In the genomic region with DNA sequence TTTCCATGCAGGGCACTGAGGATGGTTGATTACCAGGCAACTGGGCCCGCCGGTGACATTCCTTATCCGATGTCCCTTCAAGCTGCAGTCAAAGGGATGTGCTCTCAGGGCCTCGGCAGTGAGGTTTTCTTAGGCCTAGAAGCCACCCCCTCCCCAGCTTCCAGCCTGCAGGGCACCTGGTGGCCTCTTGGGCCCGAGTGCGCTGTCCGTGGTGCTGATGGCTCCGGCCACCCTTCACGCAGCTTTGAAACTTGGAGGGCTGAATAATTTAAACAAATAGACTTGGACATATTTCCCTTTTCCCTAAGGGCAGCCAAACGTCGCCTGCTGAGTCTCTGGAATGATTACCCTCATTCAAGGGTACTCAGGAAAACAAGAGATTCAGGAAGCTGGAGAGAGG, we compare ENCODE assay signal across 8 cellular contexts. TPM values are rescaled to one million over a fixed set of nuclear protein-coding genes. Genes with fewer than 3 reads are reported as not detected.
DNase-seq lines count a peak whose midpoint lies in the region; ATAC-seq, FAIRE-seq and TF ChIP-seq lines count a peak whose summit lies in the region.

No MANE protein-coding gene starts in this region.

- H3K79me2 ChIP-seq in astrocyte (ENCODE audit: insufficient read depth, low read length) (no peaks in the 10 kb centered on the region), keratinocyte (ENCODE audit: control insufficient read depth, insufficient read depth, low read length) (no peaks in the 10 kb centered on the region)

- H3K27ac ChIP-seq in astrocyte (ENCODE audit: low read depth, low read length) = no peak overlapping the region
- no peak overlapping the region for H3K27ac ChIP-seq in keratinocyte (ENCODE audit: control insufficient read depth, insufficient read depth, low read length)
- no peak overlapping the region for H3K27ac ChIP-seq in tibial nerve

- H4K20me1 ChIP-seq in astrocyte (ENCODE audit: insufficient read depth, low read length) (no peaks in the 10 kb centered on the region), keratinocyte (ENCODE audit: control insufficient read depth, extremely low read depth, insufficient read depth, low read length) (no peaks in the 10 kb centered on the region)

- dilution Hi-C loops in keratinocyte (cut with MboI; ENCODE audit: extremely low pct_ligation_motif_present, low sequenced_read_pairs) = no loop called here

- H3K9ac ChIP-seq in astrocyte (ENCODE audit: low read length) = no peak overlapping the region
- no peak overlapping the region for H3K9ac ChIP-seq in keratinocyte (ENCODE audit: control insufficient read depth, extremely low read depth, insufficient read depth, low read length)

- H3K4me3 Mint-ChIP-seq in astrocyte (ENCODE audit: unreplicated experiment) = no peak overlapping the region

- H2AFZ ChIP-seq in astrocyte (ENCODE audit: low read depth, low read length) (no peak overlapping the region), keratinocyte (ENCODE audit: control insufficient read depth, low read length) (no peak overlapping the region)

- DNase-seq in AG08396 (ENCODE audit: low spot score) = peak; percentile 75
- peak; percentile 49 for DNase-seq in GM19239 (ENCODE audit: insufficient read length, low spot score)
- peak; percentile 39 for DNase-seq in NCI-H524 treated with DMSO at 0.1 percent for 48 hours (lab: John Stamatoyannopoulos, UW)
- peak; percentile 23 for DNase-seq in astrocyte (ENCODE audit: low read depth)
- no peak for DNase-seq in keratinocyte (ENCODE audit: low read depth, low spot score)
- DNase-seq in tibial nerve (ENCODE audit: low spot score in 2 of 2) = no peak

- H3K9me3 Mint-ChIP-seq in astrocyte (ENCODE audit: unreplicated experiment) = no peaks in the 10 kb centered on the region

- H3K27me3 ChIP-seq in astrocyte (ENCODE audit: insufficient read depth, low read length) (peaks cover 36% of the 10 kb centered on the region), keratinocyte (ENCODE audit: control insufficient read depth, extremely low read depth, insufficient read depth, low read length) (peaks cover 32% of the 10 kb centered on the region), tibial nerve (peaks cover 0 to 72% of the 10 kb centered on the region in 2 donors)

- peaks cover 36% of the 10 kb centered on the region for H3K27me3 Mint-ChIP-seq in astrocyte (ENCODE audit: low read depth, unreplicated experiment)

- no peak for FAIRE-seq in GM19239 (lab: Jason Lieb, UNC)
- FAIRE-seq in astrocyte (lab: Jason Lieb, UNC) = no peak
- FAIRE-seq in keratinocyte (lab: Jason Lieb, UNC) = peak; percentile 62

- TF ChIP-seq POLR2A in tibial nerve (IDR thresholded peaks at IDR 0.05) = no peak

- ATAC-seq in HG03159 (IDR thresholded peaks at IDR 0.05; ENCODE audit: unreplicated experiment) = no peak
- no peak for ATAC-seq in HG03095 (IDR thresholded peaks at IDR 0.05; ENCODE audit: unreplicated experiment)

- H3K4me1 Mint-ChIP-seq in astrocyte (ENCODE audit: low read depth, unreplicated experiment) = peaks cover 7% of the 10 kb centered on the region

- peak; percentile 12 for TF ChIP-seq CTCF in astrocyte (IDR thresholded peaks at IDR 0.05; ENCODE audit: insufficient read depth, low read depth, low read length)
- peak; percentile 18 to 54 (median 21) for TF ChIP-seq CTCF in keratinocyte (optimal IDR thresholded peaks at IDR 0.05 in 1 of 3, IDR thresholded peaks at IDR 0.05 in 1 of 3, conservative IDR thresholded peaks at IDR 0.05 in 1 of 3; ENCODE audit: extremely low read depth in 1 of 3, insufficient read depth in 2 of 3, low read length in 3 of 3)
- peak in 3 of 5 experiments; percentile 9 to 24 (median 13) for TF ChIP-seq CTCF in tibial nerve (IDR thresholded peaks at IDR 0.05)

- H3K4me1 ChIP-seq in astrocyte (ENCODE audit: insufficient read depth, low read length) = no peaks in the 10 kb centered on the region
- H3K4me1 ChIP-seq in keratinocyte (ENCODE audit: control insufficient read depth, extremely low read depth, insufficient read depth, low read length) = no peaks in the 10 kb centered on the region
- H3K4me1 ChIP-seq in tibial nerve = no peaks in the 10 kb centered on the region

- H3K9me3 ChIP-seq in astrocyte (ENCODE audit: insufficient read depth, low read depth, low read length) (no peaks in the 10 kb centered on the region), keratinocyte (ENCODE audit: control insufficient read depth, low read depth, low read length) (no peaks in the 10 kb centered on the region), tibial nerve (no peaks in the 10 kb centered on the region)

- no peaks in the 10 kb centered on the region for H3K36me3 Mint-ChIP-seq in astrocyte (ENCODE audit: low read depth, unreplicated experiment)

- 4% methylated on average over 6 to 11 of the region's 11 CpGs for WGBS in tibial nerve, 2 donors

- TF ChIP-seq EP300 in tibial nerve (IDR thresholded peaks at IDR 0.05) = no peak

- H3K4me3 ChIP-seq in astrocyte (ENCODE audit: insufficient read depth, low read depth, low read length) = no peak overlapping the region
- H3K4me3 ChIP-seq in keratinocyte (ENCODE audit: control insufficient read depth in 2 of 3, extremely low read depth in 1 of 3, insufficient read depth in 2 of 3, low read depth in 1 of 3, low read length in 3 of 3) = no peak overlapping the region
- no peak overlapping the region for H3K4me3 ChIP-seq in tibial nerve

- no peak overlapping the region for H3K27ac Mint-ChIP-seq in astrocyte (ENCODE audit: unreplicated experiment)

- H3K9me1 ChIP-seq in keratinocyte (ENCODE audit: control insufficient read depth, extremely low read depth, insufficient read depth, low read length) = no peaks in the 10 kb centered on the region

- H3K4me2 ChIP-seq in astrocyte (ENCODE audit: low read length) = no peak overlapping the region
- no peak overlapping the region for H3K4me2 ChIP-seq in keratinocyte (ENCODE audit: control insufficient read depth, extremely low read depth, insufficient read depth, low read depth, low read length)

- H3K36me3 ChIP-seq in astrocyte (ENCODE audit: insufficient read depth, low read length) = no peaks in the 10 kb centered on the region
- no peaks in the 10 kb centered on the region for H3K36me3 ChIP-seq in keratinocyte (ENCODE audit: control insufficient read depth in 2 of 2, extremely low read depth in 1 of 2, insufficient read depth in 2 of 2, low read length in 2 of 2)
- no peaks in the 10 kb centered on the region for H3K36me3 ChIP-seq in tibial nerve

RNA-seq across cellular contexts. Expression of gene MLN, which starts 8.9 kb away (rescaled TPM):
- total RNA-seq in astrocyte (not detected in 2 replicates), tibial nerve (not detected)
- not detected in 3 replicates for polyA plus RNA-seq in keratinocyte
- not detected for polyA plus RNA-seq in keratinocyte (2011; ENCODE audit: low read depth)
- polyA plus RNA-seq in keratinocyte (2011; cell fraction: cytosol; rRNA removed) = not detected in 2 replicates
- not detected in 2 replicates for polyA plus RNA-seq in keratinocyte (2011; cell fraction: nucleus; rRNA removed)
- polyA plus RNA-seq in keratinocyte (2012; ENCODE audit: low replicate concordance) = not detected in 2 replicates
- polyA minus RNA-seq in keratinocyte = not detected in 3 replicates
- polyA minus RNA-seq in keratinocyte (2011; cell fraction: cytosol; rRNA and poly(A)+ RNA removed) = not detected
- not detected in 2 replicates for polyA minus RNA-seq in keratinocyte (2011; cell fraction: nucleus; rRNA and poly(A)+ RNA removed)

RNA-seq across cellular contexts. Expression of gene LEMD2, which starts 23.7 kb away (rescaled TPM):
- total RNA-seq in astrocyte = 57.1 and 62.2 TPM in 2 replicates
- 30.8 to 48.6 TPM (median 47.5 TPM) in 3 replicates for polyA plus RNA-seq in keratinocyte
- 23.4 TPM for polyA plus RNA-seq in keratinocyte (2011; ENCODE audit: low read depth)
- polyA plus RNA-seq in keratinocyte (2011; cell fraction: cytosol; rRNA removed) = 19.1 and 24.5 TPM in 2 replicates
- polyA plus RNA-seq in keratinocyte (2011; cell fraction: nucleus; rRNA removed) = 74.9 and 89.3 TPM in 2 replicates
- 34.0 and 34.2 TPM in 2 replicates for polyA plus RNA-seq in keratinocyte (2012; ENCODE audit: low replicate concordance)
- polyA minus RNA-seq in keratinocyte = 39.6 to 72.0 TPM (median 40.1 TPM) in 3 replicates
- 21.1 TPM for polyA minus RNA-seq in keratinocyte (2011; cell fraction: cytosol; rRNA and poly(A)+ RNA removed)
- polyA minus RNA-seq in keratinocyte (2011; cell fraction: nucleus; rRNA and poly(A)+ RNA removed) = 31.9 and 52.5 TPM in 2 replicates
- 10 to 100 TPM; 55.7 to 97.8 (median 70.1) TPM for total RNA-seq in tibial nerve

Comparison
In these comparisons a context has a peak if more than half of its experiments do, and no peak if none do; other contexts are left out.
1. DNase-seq: peak in AG08396 (single experiment), GM19239 (single experiment), NCI-H524 treated with DMSO at 0.1 percent for 48 hours (single experiment) and astrocyte (single experiment); none in keratinocyte (single experiment) and tibial nerve (0 of 2).
2. Peak in every context shown above with its lines, with median percentiles within 50 percentile points of each other: CTCF ChIP-seq.